1 cellular context compared by ENCODE assay signal in genomic region chr3:25472747-25473146, GRCh38.
TF ChIP-seq lines count a peak whose summit lies in the region.

No MANE protein-coding gene starts in this region.

TF ChIP-seq in SK-N-SH, 30 proteins besides CTCF, POLR2A, EP300 and RAD21:
- TF ChIP-seq MXI1 (IDR thresholded peaks at IDR 0.05; ENCODE audit: low read depth, low read length) (no peak), FOXJ3 (CRISPR knock-in tag; IDR thresholded peaks at IDR 0.05) (no peak), GATA2 (CRISPR knock-in tag; IDR thresholded peaks at IDR 0.05) (0 out of 2 replicates have a peak, but pooled peaks have one; percentile 9), MEF2A (IDR thresholded peaks at IDR 0.05; ENCODE audit: borderline replicate concordance, low read depth) (no peak), PBX3 (IDR thresholded peaks at IDR 0.05) (peak; percentile 19; the same call in 1 of the 2 replicates), SIN3A (IDR thresholded peaks at IDR 0.05; ENCODE audit: borderline replicate concordance, low read depth, low read length) (no peak), GABPA (IDR thresholded peaks at IDR 0.05; ENCODE audit: low read depth) (no peak), SMC3 (IDR thresholded peaks at IDR 0.05; ENCODE audit: low read depth, low read length) (no peak), TEAD4 (IDR thresholded peaks at IDR 0.05; ENCODE audit: borderline replicate concordance, insufficient read depth) (no peak), ELF1 (IDR thresholded peaks at IDR 0.05) (no peak), RCOR1 (IDR thresholded peaks at IDR 0.05; ENCODE audit: low read length) (peak; percentile 58; the same call in 1 of the 2 replicates), FOSL2 (IDR thresholded peaks at IDR 0.05; ENCODE audit: borderline replicate concordance, low read depth) (no peak), FOXM1 (IDR thresholded peaks at IDR 0.05; ENCODE audit: low read depth) (no peak), EZH2phosphoT487 (IDR thresholded peaks at IDR 0.05; ENCODE audit: borderline replicate concordance, low read depth) (no peak), YY1 (IDR thresholded peaks at IDR 0.05; ENCODE audit: low read depth) (no peak), TCF12 (IDR thresholded peaks at IDR 0.05) (peak; percentile 45), TAF1 (IDR thresholded peaks at IDR 0.05; ENCODE audit: borderline replicate concordance, low read depth, low read length) (no peak), MAX (IDR thresholded peaks at IDR 0.05; ENCODE audit: low read depth) (no peak)
- TF ChIP-seq, protein P1, sequence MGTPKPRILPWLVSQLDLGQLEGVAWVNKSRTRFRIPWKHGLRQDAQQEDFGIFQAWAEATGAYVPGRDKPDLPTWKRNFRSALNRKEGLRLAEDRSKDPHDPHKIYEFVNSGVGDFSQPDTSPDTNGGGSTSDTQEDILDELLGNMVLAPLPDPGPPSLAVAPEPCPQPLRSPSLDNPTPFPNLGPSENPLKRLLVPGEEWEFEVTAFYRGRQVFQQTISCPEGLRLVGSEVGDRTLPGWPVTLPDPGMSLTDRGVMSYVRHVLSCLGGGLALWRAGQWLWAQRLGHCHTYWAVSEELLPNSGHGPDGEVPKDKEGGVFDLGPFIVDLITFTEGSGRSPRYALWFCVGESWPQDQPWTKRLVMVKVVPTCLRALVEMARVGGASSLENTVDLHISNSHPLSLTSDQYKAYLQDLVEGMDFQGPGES (IDR thresholded peaks at IDR 0.05; ENCODE audit: low read depth, low read length), result no peak
- TF ChIP-seq, protein P2, sequence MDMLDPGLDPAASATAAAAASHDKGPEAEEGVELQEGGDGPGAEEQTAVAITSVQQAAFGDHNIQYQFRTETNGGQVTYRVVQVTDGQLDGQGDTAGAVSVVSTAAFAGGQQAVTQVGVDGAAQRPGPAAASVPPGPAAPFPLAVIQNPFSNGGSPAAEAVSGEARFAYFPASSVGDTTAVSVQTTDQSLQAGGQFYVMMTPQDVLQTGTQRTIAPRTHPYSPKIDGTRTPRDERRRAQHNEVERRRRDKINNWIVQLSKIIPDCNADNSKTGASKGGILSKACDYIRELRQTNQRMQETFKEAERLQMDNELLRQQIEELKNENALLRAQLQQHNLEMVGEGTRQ (IDR thresholded peaks at IDR 0.05; ENCODE audit: borderline replicate concordance, low read depth, low read length), result no peak
